In the genomic region with DNA sequence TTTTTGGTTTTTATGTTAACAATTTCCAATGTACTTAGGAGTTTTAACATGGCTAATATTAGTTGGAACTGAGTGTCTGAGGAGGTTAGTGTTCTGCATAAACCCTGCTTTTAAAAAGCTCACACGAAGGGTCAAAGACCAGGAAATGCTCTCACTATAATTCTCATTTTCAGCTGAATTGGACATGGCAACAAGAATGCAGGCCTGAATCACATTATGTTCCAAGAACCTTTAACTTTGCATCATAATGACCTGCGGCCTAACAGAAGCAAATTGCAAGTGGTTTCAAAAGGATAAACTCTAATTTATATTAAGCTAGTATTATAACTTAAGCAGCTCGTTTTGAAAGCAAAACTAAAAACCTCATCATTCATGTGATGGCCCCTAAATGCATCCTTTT, we compare ENCODE assay signal across 2 cellular contexts.
TF ChIP-seq lines count a peak whose summit lies in the region.

No MANE protein-coding gene starts in this region.

TF ChIP-seq in GM23338, 12 proteins besides CTCF, POLR2A, EP300 and RAD21 (continues in another document):
- TF ChIP-seq POLR2AphosphoS5 (IDR thresholded peaks at IDR 0.05; ENCODE audit: low read depth), result no peak
- no peak for TF ChIP-seq EZH2 (IDR thresholded peaks at IDR 0.05; ENCODE audit: low read depth, unreplicated experiment)
- TF ChIP-seq STAT1 (IDR thresholded peaks at IDR 0.05; ENCODE audit: unreplicated experiment), result no peak
- no peak for TF ChIP-seq NANOG (IDR thresholded peaks at IDR 0.05; ENCODE audit: borderline replicate concordance)
- TF ChIP-seq, protein P1, sequence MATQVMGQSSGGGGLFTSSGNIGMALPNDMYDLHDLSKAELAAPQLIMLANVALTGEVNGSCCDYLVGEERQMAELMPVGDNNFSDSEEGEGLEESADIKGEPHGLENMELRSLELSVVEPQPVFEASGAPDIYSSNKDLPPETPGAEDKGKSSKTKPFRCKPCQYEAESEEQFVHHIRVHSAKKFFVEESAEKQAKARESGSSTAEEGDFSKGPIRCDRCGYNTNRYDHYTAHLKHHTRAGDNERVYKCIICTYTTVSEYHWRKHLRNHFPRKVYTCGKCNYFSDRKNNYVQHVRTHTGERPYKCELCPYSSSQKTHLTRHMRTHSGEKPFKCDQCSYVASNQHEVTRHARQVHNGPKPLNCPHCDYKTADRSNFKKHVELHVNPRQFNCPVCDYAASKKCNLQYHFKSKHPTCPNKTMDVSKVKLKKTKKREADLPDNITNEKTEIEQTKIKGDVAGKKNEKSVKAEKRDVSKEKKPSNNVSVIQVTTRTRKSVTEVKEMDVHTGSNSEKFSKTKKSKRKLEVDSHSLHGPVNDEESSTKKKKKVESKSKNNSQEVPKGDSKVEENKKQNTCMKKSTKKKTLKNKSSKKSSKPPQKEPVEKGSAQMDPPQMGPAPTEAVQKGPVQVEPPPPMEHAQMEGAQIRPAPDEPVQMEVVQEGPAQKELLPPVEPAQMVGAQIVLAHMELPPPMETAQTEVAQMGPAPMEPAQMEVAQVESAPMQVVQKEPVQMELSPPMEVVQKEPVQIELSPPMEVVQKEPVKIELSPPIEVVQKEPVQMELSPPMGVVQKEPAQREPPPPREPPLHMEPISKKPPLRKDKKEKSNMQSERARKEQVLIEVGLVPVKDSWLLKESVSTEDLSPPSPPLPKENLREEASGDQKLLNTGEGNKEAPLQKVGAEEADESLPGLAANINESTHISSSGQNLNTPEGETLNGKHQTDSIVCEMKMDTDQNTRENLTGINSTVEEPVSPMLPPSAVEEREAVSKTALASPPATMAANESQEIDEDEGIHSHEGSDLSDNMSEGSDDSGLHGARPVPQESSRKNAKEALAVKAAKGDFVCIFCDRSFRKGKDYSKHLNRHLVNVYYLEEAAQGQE (IDR thresholded peaks at IDR 0.05; ENCODE audit: unreplicated experiment), result no peak
- TF ChIP-seq, protein P2, sequence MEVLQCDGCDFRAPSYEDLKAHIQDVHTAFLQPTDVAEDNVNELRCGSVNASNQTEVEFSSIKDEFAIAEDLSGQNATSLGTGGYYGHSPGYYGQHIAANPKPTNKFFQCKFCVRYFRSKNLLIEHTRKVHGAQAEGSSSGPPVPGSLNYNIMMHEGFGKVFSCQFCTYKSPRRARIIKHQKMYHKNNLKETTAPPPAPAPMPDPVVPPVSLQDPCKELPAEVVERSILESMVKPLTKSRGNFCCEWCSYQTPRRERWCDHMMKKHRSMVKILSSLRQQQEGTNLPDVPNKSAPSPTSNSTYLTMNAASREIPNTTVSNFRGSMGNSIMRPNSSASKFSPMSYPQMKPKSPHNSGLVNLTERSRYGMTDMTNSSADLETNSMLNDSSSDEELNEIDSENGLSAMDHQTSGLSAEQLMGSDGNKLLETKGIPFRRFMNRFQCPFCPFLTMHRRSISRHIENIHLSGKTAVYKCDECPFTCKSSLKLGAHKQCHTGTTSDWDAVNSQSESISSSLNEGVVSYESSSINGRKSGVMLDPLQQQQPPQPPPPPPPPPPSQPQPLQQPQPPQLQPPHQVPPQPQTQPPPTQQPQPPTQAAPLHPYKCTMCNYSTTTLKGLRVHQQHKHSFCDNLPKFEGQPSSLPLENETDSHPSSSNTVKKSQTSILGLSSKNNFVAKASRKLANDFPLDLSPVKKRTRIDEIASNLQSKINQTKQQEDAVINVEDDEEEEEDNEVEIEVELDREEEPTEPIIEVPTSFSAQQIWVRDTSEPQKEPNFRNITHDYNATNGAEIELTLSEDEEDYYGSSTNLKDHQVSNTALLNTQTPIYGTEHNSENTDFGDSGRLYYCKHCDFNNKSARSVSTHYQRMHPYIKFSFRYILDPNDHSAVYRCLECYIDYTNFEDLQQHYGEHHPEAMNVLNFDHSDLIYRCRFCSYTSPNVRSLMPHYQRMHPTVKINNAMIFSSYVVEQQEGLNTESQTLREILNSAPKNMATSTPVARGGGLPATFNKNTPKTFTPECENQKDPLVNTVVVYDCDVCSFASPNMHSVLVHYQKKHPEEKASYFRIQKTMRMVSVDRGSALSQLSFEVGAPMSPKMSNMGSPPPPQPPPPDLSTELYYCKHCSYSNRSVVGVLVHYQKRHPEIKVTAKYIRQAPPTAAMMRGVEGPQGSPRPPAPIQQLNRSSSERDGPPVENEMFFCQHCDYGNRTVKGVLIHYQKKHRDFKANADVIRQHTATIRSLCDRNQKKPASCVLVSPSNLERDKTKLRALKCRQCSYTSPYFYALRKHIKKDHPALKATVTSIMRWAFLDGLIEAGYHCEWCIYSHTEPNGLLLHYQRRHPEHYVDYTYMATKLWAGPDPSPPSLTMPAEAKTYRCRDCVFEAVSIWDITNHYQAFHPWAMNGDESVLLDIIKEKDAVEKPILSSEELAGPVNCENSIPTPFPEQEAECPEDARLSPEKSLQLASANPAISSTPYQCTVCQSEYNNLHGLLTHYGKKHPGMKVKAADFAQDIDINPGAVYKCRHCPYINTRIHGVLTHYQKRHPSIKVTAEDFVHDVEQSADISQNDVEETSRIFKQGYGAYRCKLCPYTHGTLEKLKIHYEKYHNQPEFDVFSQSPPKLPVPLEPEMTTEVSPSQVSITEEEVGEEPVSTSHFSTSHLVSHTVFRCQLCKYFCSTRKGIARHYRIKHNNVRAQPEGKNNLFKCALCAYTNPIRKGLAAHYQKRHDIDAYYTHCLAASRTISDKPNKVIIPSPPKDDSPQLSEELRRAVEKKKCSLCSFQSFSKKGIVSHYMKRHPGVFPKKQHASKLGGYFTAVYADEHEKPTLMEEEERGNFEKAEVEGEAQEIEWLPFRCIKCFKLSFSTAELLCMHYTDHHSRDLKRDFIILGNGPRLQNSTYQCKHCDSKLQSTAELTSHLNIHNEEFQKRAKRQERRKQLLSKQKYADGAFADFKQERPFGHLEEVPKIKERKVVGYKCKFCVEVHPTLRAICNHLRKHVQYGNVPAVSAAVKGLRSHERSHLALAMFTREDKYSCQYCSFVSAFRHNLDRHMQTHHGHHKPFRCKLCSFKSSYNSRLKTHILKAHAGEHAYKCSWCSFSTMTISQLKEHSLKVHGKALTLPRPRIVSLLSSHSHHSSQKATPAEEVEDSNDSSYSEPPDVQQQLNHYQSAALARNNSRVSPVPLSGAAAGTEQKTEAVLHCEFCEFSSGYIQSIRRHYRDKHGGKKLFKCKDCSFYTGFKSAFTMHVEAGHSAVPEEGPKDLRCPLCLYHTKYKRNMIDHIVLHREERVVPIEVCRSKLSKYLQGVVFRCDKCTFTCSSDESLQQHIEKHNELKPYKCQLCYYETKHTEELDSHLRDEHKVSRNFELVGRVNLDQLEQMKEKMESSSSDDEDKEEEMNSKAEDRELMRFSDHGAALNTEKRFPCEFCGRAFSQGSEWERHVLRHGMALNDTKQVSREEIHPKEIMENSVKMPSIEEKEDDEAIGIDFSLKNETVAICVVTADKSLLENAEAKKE (CRISPR knock-in tag; IDR thresholded peaks at IDR 0.05), result no peak
- no peak for TF ChIP-seq JUNB (IDR thresholded peaks at IDR 0.05; ENCODE audit: unreplicated experiment)
- TF ChIP-seq ZNF114 (CRISPR knock-in tag; IDR thresholded peaks at IDR 0.05), result no peak
- TF ChIP-seq, protein P3, sequence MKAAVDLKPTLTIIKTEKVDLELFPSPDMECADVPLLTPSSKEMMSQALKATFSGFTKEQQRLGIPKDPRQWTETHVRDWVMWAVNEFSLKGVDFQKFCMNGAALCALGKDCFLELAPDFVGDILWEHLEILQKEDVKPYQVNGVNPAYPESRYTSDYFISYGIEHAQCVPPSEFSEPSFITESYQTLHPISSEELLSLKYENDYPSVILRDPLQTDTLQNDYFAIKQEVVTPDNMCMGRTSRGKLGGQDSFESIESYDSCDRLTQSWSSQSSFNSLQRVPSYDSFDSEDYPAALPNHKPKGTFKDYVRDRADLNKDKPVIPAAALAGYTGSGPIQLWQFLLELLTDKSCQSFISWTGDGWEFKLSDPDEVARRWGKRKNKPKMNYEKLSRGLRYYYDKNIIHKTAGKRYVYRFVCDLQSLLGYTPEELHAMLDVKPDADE (IDR thresholded peaks at IDR 0.05), result no peak
- TF ChIP-seq EZH2phosphoT487 (IDR thresholded peaks at IDR 0.05; ENCODE audit: unreplicated experiment), result no peak

TF ChIP-seq in H1, 55 proteins besides CTCF, POLR2A, EP300 and RAD21:
- TF ChIP-seq PHF8 (conservative IDR thresholded peaks at IDR 0.05; ENCODE audit: low read depth, low read length), result no peak
- no peak for TF ChIP-seq BACH1 (IDR thresholded peaks at IDR 0.05; ENCODE audit: low read length)
- TF ChIP-seq, protein P4, sequence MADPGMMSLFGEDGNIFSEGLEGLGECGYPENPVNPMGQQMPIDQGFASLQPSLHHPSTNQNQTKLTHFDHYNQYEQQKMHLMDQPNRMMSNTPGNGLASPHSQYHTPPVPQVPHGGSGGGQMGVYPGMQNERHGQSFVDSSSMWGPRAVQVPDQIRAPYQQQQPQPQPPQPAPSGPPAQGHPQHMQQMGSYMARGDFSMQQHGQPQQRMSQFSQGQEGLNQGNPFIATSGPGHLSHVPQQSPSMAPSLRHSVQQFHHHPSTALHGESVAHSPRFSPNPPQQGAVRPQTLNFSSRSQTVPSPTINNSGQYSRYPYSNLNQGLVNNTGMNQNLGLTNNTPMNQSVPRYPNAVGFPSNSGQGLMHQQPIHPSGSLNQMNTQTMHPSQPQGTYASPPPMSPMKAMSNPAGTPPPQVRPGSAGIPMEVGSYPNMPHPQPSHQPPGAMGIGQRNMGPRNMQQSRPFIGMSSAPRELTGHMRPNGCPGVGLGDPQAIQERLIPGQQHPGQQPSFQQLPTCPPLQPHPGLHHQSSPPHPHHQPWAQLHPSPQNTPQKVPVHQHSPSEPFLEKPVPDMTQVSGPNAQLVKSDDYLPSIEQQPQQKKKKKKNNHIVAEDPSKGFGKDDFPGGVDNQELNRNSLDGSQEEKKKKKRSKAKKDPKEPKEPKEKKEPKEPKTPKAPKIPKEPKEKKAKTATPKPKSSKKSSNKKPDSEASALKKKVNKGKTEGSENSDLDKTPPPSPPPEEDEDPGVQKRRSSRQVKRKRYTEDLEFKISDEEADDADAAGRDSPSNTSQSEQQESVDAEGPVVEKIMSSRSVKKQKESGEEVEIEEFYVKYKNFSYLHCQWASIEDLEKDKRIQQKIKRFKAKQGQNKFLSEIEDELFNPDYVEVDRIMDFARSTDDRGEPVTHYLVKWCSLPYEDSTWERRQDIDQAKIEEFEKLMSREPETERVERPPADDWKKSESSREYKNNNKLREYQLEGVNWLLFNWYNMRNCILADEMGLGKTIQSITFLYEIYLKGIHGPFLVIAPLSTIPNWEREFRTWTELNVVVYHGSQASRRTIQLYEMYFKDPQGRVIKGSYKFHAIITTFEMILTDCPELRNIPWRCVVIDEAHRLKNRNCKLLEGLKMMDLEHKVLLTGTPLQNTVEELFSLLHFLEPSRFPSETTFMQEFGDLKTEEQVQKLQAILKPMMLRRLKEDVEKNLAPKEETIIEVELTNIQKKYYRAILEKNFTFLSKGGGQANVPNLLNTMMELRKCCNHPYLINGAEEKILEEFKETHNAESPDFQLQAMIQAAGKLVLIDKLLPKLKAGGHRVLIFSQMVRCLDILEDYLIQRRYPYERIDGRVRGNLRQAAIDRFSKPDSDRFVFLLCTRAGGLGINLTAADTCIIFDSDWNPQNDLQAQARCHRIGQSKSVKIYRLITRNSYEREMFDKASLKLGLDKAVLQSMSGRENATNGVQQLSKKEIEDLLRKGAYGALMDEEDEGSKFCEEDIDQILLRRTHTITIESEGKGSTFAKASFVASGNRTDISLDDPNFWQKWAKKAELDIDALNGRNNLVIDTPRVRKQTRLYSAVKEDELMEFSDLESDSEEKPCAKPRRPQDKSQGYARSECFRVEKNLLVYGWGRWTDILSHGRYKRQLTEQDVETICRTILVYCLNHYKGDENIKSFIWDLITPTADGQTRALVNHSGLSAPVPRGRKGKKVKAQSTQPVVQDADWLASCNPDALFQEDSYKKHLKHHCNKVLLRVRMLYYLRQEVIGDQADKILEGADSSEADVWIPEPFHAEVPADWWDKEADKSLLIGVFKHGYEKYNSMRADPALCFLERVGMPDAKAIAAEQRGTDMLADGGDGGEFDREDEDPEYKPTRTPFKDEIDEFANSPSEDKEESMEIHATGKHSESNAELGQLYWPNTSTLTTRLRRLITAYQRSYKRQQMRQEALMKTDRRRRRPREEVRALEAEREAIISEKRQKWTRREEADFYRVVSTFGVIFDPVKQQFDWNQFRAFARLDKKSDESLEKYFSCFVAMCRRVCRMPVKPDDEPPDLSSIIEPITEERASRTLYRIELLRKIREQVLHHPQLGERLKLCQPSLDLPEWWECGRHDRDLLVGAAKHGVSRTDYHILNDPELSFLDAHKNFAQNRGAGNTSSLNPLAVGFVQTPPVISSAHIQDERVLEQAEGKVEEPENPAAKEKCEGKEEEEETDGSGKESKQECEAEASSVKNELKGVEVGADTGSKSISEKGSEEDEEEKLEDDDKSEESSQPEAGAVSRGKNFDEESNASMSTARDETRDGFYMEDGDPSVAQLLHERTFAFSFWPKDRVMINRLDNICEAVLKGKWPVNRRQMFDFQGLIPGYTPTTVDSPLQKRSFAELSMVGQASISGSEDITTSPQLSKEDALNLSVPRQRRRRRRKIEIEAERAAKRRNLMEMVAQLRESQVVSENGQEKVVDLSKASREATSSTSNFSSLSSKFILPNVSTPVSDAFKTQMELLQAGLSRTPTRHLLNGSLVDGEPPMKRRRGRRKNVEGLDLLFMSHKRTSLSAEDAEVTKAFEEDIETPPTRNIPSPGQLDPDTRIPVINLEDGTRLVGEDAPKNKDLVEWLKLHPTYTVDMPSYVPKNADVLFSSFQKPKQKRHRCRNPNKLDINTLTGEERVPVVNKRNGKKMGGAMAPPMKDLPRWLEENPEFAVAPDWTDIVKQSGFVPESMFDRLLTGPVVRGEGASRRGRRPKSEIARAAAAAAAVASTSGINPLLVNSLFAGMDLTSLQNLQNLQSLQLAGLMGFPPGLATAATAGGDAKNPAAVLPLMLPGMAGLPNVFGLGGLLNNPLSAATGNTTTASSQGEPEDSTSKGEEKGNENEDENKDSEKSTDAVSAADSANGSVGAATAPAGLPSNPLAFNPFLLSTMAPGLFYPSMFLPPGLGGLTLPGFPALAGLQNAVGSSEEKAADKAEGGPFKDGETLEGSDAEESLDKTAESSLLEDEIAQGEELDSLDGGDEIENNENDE (IDR thresholded peaks at IDR 0.05; ENCODE audit: insufficient replicate concordance, low read length), result no peak
- no peak for TF ChIP-seq RBBP5 (IDR thresholded peaks at IDR 0.05; ENCODE audit: borderline replicate concordance, low read depth, low read length)
- TF ChIP-seq, protein P5, sequence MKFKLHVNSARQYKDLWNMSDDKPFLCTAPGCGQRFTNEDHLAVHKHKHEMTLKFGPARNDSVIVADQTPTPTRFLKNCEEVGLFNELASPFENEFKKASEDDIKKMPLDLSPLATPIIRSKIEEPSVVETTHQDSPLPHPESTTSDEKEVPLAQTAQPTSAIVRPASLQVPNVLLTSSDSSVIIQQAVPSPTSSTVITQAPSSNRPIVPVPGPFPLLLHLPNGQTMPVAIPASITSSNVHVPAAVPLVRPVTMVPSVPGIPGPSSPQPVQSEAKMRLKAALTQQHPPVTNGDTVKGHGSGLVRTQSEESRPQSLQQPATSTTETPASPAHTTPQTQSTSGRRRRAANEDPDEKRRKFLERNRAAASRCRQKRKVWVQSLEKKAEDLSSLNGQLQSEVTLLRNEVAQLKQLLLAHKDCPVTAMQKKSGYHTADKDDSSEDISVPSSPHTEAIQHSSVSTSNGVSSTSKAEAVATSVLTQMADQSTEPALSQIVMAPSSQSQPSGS (IDR thresholded peaks at IDR 0.05; ENCODE audit: low read length), result no peak
- no peak for TF ChIP-seq JUN (IDR thresholded peaks at IDR 0.05; ENCODE audit: low read depth, low read length)
- no peak for TF ChIP-seq NRF1 (IDR thresholded peaks at IDR 0.05; ENCODE audit: low read depth, low read length)
- TF ChIP-seq KDM5A (IDR thresholded peaks at IDR 0.05; ENCODE audit: low read length), result no peak
- TF ChIP-seq CHD1 (IDR thresholded peaks at IDR 0.05; ENCODE audit: low read depth, low read length), result no peak
- TF ChIP-seq NANOG (IDR thresholded peaks at IDR 0.05; ENCODE audit: insufficient read depth, low read depth, low read length, poor library complexity, severe bottlenecking), result no peak
- no peak for TF ChIP-seq SIX5 (IDR thresholded peaks at IDR 0.05; ENCODE audit: low read depth, low read length)
- no peak for TF ChIP-seq GABPA (IDR thresholded peaks at IDR 0.05; ENCODE audit: borderline replicate concordance, insufficient read depth, low read length)
- no peak for TF ChIP-seq SP2 (IDR thresholded peaks at IDR 0.05; ENCODE audit: low read length)
- TF ChIP-seq MAFK (IDR thresholded peaks at IDR 0.05; ENCODE audit: low read depth, low read length), result no peak
